8 cellular contexts compared by ENCODE assay signal in genomic region chr6:106997392-106998257, GRCh38. TPM values are rescaled to one million over a fixed set of nuclear protein-coding genes. Genes with fewer than 3 reads are reported as not detected.
DNase-seq lines count a peak whose midpoint lies in the region; ATAC-seq, FAIRE-seq and TF ChIP-seq lines count a peak whose summit lies in the region.

No MANE protein-coding gene starts in this region.

- no peak overlapping the region for H3K27ac ChIP-seq in brain microvascular endothelial cell
- no peak overlapping the region for H3K27ac ChIP-seq in lower lobe of right lung

- H3K27me3 Mint-ChIP-seq in stimulated activated memory B cell treated with anti-CD40 and anti-IgM and Interleukin-4, amounts not matched to agents 10 μg/mL and 1 μg/mL and 100 μg/mL, for 72 hours, result no peaks in the 10 kb centered on the region

- H3K36me3 ChIP-seq in brain microvascular endothelial cell (replicated peaks) (no peaks in the 10 kb centered on the region), lower lobe of right lung (no peaks in the 10 kb centered on the region)

- intact Hi-C loops in lower lobe of right lung (cut with DNase I), result no loop called here

- H3K27ac Mint-ChIP-seq in stimulated activated memory B cell treated with anti-CD40 and anti-IgM and Interleukin-4, amounts not matched to agents 10 μg/mL and 1 μg/mL and 100 μg/mL, for 72 hours, result no peak overlapping the region

- no peaks in the 10 kb centered on the region for H3K36me3 Mint-ChIP-seq in stimulated activated memory B cell treated with anti-CD40 and anti-IgM and Interleukin-4, amounts not matched to agents 10 μg/mL and 1 μg/mL and 100 μg/mL, for 72 hours

- TF ChIP-seq CTCF in AG09309 (IDR thresholded peaks at IDR 0.05; ENCODE audit: control insufficient read depth, insufficient read depth, low read depth, low read length, missing control alignments) (peak; percentile 89), brain microvascular endothelial cell (IDR thresholded peaks at IDR 0.05; ENCODE audit: low read depth, low read length, missing control alignments) (peak; percentile 97), lower lobe of right lung (IDR thresholded peaks at IDR 0.05) (peak; percentile 68)

- TF ChIP-seq POLR2A in GM12891 (IDR thresholded peaks at IDR 0.05; ENCODE audit: low read depth, low read length), result no peak

- H3K4me1 ChIP-seq in lower lobe of right lung, result no peaks in the 10 kb centered on the region

- no peak overlapping the region for H3K4me3 Mint-ChIP-seq in stimulated activated memory B cell treated with anti-CD40 and anti-IgM and Interleukin-4, amounts not matched to agents 10 μg/mL and 1 μg/mL and 100 μg/mL, for 72 hours

- no peak overlapping the region for H3K4me3 ChIP-seq in AG09309 (ENCODE audit: control insufficient read depth, low read depth, low read length)
- H3K4me3 ChIP-seq in brain microvascular endothelial cell (ENCODE audit: low read depth, low read length), result no peak overlapping the region
- H3K4me3 ChIP-seq in lower lobe of right lung, result no peak overlapping the region

- FAIRE-seq in GM12891 (lab: Jason Lieb, UNC), result peak; percentile 33

- peaks cover 6% of the 10 kb centered on the region for H3K4me1 Mint-ChIP-seq in stimulated activated memory B cell treated with anti-CD40 and anti-IgM and Interleukin-4, amounts not matched to agents 10 μg/mL and 1 μg/mL and 100 μg/mL, for 72 hours

- no peaks in the 10 kb centered on the region for H3K9me3 ChIP-seq in lower lobe of right lung

- in situ Hi-C loops in brain microvascular endothelial cell (cut with HindIII; ENCODE audit: low pct_ligation_motif_present, low sequenced_read_pairs), result no loop called here

- H3K9me3 Mint-ChIP-seq in stimulated activated memory B cell treated with anti-CD40 and anti-IgM and Interleukin-4, amounts not matched to agents 10 μg/mL and 1 μg/mL and 100 μg/mL, for 72 hours, result no peaks in the 10 kb centered on the region

- peak; percentile 66 to 69 for ATAC-seq in lower lobe of right lung
- peak; percentile 59 for ATAC-seq in stimulated activated memory B cell treated with anti-CD40 and anti-IgM and Interleukin-4, amounts not matched to agents 10 μg/mL and 1 μg/mL and 100 μg/mL, for 72 hours
- ATAC-seq in GM21360 (IDR thresholded peaks at IDR 0.05; ENCODE audit: unreplicated experiment), result no peak

- DNase-seq in AG09309 (ENCODE audit: low read depth), result peak; percentile 17
- DNase-seq in GM12891 (ENCODE audit: insufficient read length, low spot score), result peak; percentile 57
- peak; percentile 61 for DNase-seq in NCI-H1092 treated with DMSO at 0.1 percent for 48 hours (lab: John Stamatoyannopoulos, UW)
- peak in 4 of 5 experiments; percentile 12 to 76 (median 20) for DNase-seq in T-helper 2 cell
- DNase-seq in brain microvascular endothelial cell, result peak; percentile 8
- DNase-seq in lower lobe of right lung, result peak; percentile 51

- no peaks in the 10 kb centered on the region for H3K27me3 ChIP-seq in brain microvascular endothelial cell (replicated peaks)
- no peaks in the 10 kb centered on the region for H3K27me3 ChIP-seq in lower lobe of right lung (ENCODE audit: low read depth)

TF ChIP-seq in GM12891, 5 proteins besides CTCF, POLR2A, EP300 and RAD21:
- TF ChIP-seq PAX5 (IDR thresholded peaks at IDR 0.05; ENCODE audit: insufficient read depth, low read length, severe bottlenecking) (no peak), TAF1 (IDR thresholded peaks at IDR 0.05; ENCODE audit: low read depth, low read length) (no peak), POU2F2 (IDR thresholded peaks at IDR 0.05; ENCODE audit: low read depth, low read length) (no peak), SPI1 (IDR thresholded peaks at IDR 0.05; ENCODE audit: low read depth, low read length) (no peak), POLR2AphosphoS5 (IDR thresholded peaks at IDR 0.05; ENCODE audit: low read depth, low read length) (no peak)
TF ChIP-seq in GM12891: peak in this region for 0.

RNA-seq across cellular contexts. Expression of gene CD24, which starts 23.1 kb away (rescaled TPM):
- 14.5 TPM for polyA plus RNA-seq in GM12891 (2012; ENCODE audit: low read depth, missing spikeins)
- total RNA-seq in lower lobe of right lung, result 33.1 TPM

RNA-seq across cellular contexts. Expression of gene MTRES1, which starts 30.4 kb away (rescaled TPM):
- polyA plus RNA-seq in GM12891 (2012; ENCODE audit: low read depth, missing spikeins), result 15.8 TPM
- 14.9 TPM for total RNA-seq in lower lobe of right lung

Comparison
In these comparisons a context has a peak if more than half of its experiments do, and no peak if none do; other contexts are left out.
1. DNase-seq: peak in every context shown above with its lines; median percentile 61 in NCI-H1092 treated with DMSO at 0.1 percent for 48 hours; 57 in GM12891; 51 in lower lobe of right lung; 20 in T-helper 2 cell; 17 in AG09309; 8 in brain microvascular endothelial cell.